ENCODE assay signal across 11 cellular contexts in genomic region chr1:89287182-89288050, GRCh38. TPM values are rescaled to one million over a fixed set of nuclear protein-coding genes. Genes with fewer than 3 reads are reported as not detected.
DNase-seq lines count a peak whose midpoint lies in the region; ATAC-seq and TF ChIP-seq lines count a peak whose summit lies in the region.
"Had no signal": no experiment of that assay in that cellular context is flagged by ENCODE, and none has a peak within 500 bp of the region (broad histone marks: within the 10 kb centered on the region; RNA-seq: fewer than 3 reads in every experiment).

No MANE protein-coding gene starts in this region.

- peak overlapping the region; percentile 31 for H3K4me3 Mint-ChIP-seq in activated CD4-positive, alpha-beta T cell treated with anti-CD3 and anti-CD28 coated beads, Interleukin-2, amount 10 ng/mL, durations not matched to agents 7 days and 5 days
- H3K4me3 Mint-ChIP-seq in activated naive CD8-positive, alpha-beta T cell treated with anti-CD3 and anti-CD28 coated beads for 36 hours = no peak overlapping the region

- CTCF ChIA-PET in activated CD4-positive, alpha-beta T cell treated with anti-CD3 and anti-CD28 coated beads, Interleukin-2, amount 10 ng/mL, durations not matched to agents 7 days and 5 days (lab: Charles Lee) = interaction anchor here (0.8 to 2.6 kb wide), 6 partner anchors 9 to 71 kb away, joined by 3 to 13 read pairs (median 5); no protein-coding TSS in a partner anchor

- peak overlapping the region in 4 of 5 donors; percentile 14 to 72 (median 42) for H3K27ac ChIP-seq in stomach

- H3K9me3 Mint-ChIP-seq in activated CD4-positive, alpha-beta T cell treated with anti-CD3 and anti-CD28 coated beads, Interleukin-2, amount 10 ng/mL, durations not matched to agents 7 days and 5 days = peaks cover 44% of the 10 kb centered on the region
- peaks cover 29% of the 10 kb centered on the region for H3K9me3 Mint-ChIP-seq in activated naive CD8-positive, alpha-beta T cell treated with anti-CD3 and anti-CD28 coated beads for 36 hours

- H3K36me3 ChIP-seq in stomach = no peaks in the 10 kb centered on the region

- no peak for TF ChIP-seq POLR2A in stomach (IDR thresholded peaks at IDR 0.05)

- WGBS in stomach, 5 donors = 36 to 56% (median 49%) methylated on average over 5 of the region's 5 CpGs

- H3K27ac Mint-ChIP-seq in activated CD4-positive, alpha-beta T cell treated with anti-CD3 and anti-CD28 coated beads, Interleukin-2, amount 10 ng/mL, durations not matched to agents 7 days and 5 days = peak overlapping the region; percentile 95
- peak overlapping the region; percentile 94 for H3K27ac Mint-ChIP-seq in activated naive CD8-positive, alpha-beta T cell treated with anti-CD3 and anti-CD28 coated beads for 36 hours

- TF ChIP-seq CTCF in stomach (IDR thresholded peaks at IDR 0.05) = no peak

- peaks cover 62% of the 10 kb centered on the region for H3K36me3 Mint-ChIP-seq in activated CD4-positive, alpha-beta T cell treated with anti-CD3 and anti-CD28 coated beads, Interleukin-2, amount 10 ng/mL, durations not matched to agents 7 days and 5 days (ENCODE audit: low read depth)
- peaks cover 49% of the 10 kb centered on the region for H3K36me3 Mint-ChIP-seq in activated naive CD8-positive, alpha-beta T cell treated with anti-CD3 and anti-CD28 coated beads for 36 hours

- intact Hi-C loops in stomach (cut with DNase I; ENCODE audit: low total_unique reads) = no loop called here

- no peak for DNase-seq in activated CD4-positive, alpha-beta T cell treated with anti-CD3 and anti-CD28 coated beads, Interleukin-2, amount 10 ng/mL, durations not matched to agents 7 days and 5 days
- no peak for DNase-seq in activated CD4-positive, alpha-beta T cell treated with anti-CD3 and anti-CD28 coated beads, Interleukin-2, amount 50 U/mL, for 4 hours
- no peak for DNase-seq in activated naive CD8-positive, alpha-beta T cell treated with anti-CD3 and anti-CD28 coated beads for 36 hours
- DNase-seq in stomach = no peak
- no peak for DNase-seq in NCI-H1694 treated with DMSO at 0.1 percent for 48 hours (lab: John Stamatoyannopoulos, UW)
- no peak for DNase-seq in HPDE6-E6E7 (ENCODE audit: extremely low spot score)
- no peak for DNase-seq in COR-L47 (lab: John Stamatoyannopoulos, UW)
- DNase-seq: NCI-H1417 treated with DMSO at 0.1 percent for 48 hours; stimulated activated CD4-positive, alpha-beta T cell treated with anti-CD3 and anti-CD28 coated beads, Interleukin-4, amount 100 ng/mL, for 24 hours had no signal

- H3K4me1 ChIP-seq in stomach = peaks cover 10 to 23% (median 18%) of the 10 kb centered on the region in 4 donors

- TF ChIP-seq EP300 in stomach (IDR thresholded peaks at IDR 0.05) = no peak

- peaks cover 0 to 8% (median 0%) of the 10 kb centered on the region in 4 donors for H3K9me3 ChIP-seq in stomach

- POLR2A ChIA-PET in activated CD4-positive, alpha-beta T cell treated with anti-CD3 and anti-CD28 coated beads, Interleukin-2, amount 10 ng/mL, durations not matched to agents 7 days and 5 days (lab: Charles Lee) = interaction anchor here (0.9 to 1.5 kb wide), 3 partner anchors 13 to 162 kb away, joined by 3 to 8 read pairs (median 5); partner anchors contain the start of genes GBP2 and GBP5

- peak; percentile 9 for ATAC-seq in HG02870 (IDR thresholded peaks at IDR 0.05; ENCODE audit: unreplicated experiment)

- no peaks in the 10 kb centered on the region for H3K27me3 Mint-ChIP-seq in activated CD4-positive, alpha-beta T cell treated with anti-CD3 and anti-CD28 coated beads, Interleukin-2, amount 10 ng/mL, durations not matched to agents 7 days and 5 days
- H3K27me3 Mint-ChIP-seq in activated naive CD8-positive, alpha-beta T cell treated with anti-CD3 and anti-CD28 coated beads for 36 hours = no peaks in the 10 kb centered on the region

- peak overlapping the region in 1 of 4 donors; percentile 19 for H3K4me3 ChIP-seq in stomach

- H3K4me1 Mint-ChIP-seq in activated CD4-positive, alpha-beta T cell treated with anti-CD3 and anti-CD28 coated beads, Interleukin-2, amount 10 ng/mL, durations not matched to agents 7 days and 5 days = peaks cover 82% of the 10 kb centered on the region
- H3K4me1 Mint-ChIP-seq in activated naive CD8-positive, alpha-beta T cell treated with anti-CD3 and anti-CD28 coated beads for 36 hours = peaks cover 50% of the 10 kb centered on the region

- H3K27me3 ChIP-seq in stomach = no peaks in the 10 kb centered on the region

RNA-seq across cellular contexts. Expression of gene GBP5, which starts 14.8 kb away (rescaled TPM):
- 100 to 1,000 TPM; 370 to 405 TPM for total RNA-seq in activated CD4-positive, alpha-beta T cell treated with anti-CD3 and anti-CD28 coated beads, Interleukin-2, amount 10 ng/mL, durations not matched to agents 7 days and 5 days
- total RNA-seq in activated naive CD8-positive, alpha-beta T cell treated with anti-CD3 and anti-CD28 coated beads for 36 hours = 100 to 1,000 TPM; 186 to 187 TPM
- 10 to 100 TPM in 2 of 5 donors, 1 to 10 TPM in 1, not detected in 2; 1.3 to 28.6 (median 13.5) TPM for total RNA-seq in stomach
- polyA plus RNA-seq in stomach = 1 to 10 TPM in 2 of 3 donors, under 1 TPM in 1; 0.75 to 3.7 (median 1.1) TPM
- polyA plus RNA-seq: AG04450 had no signal

Comparison
In these comparisons a context has a peak if more than half of its experiments do, and no peak if none do; other contexts are left out.
1. RNA of gene GBP5, which starts 14.8 kb away (total RNA-seq): 370 to 405 TPM in activated CD4-positive, alpha-beta T cell treated with anti-CD3 and anti-CD28 coated beads, Interleukin-2, amount 10 ng/mL, durations not matched to agents 7 days and 5 days and 186 to 187 TPM in activated naive CD8-positive, alpha-beta T cell treated with anti-CD3 and anti-CD28 coated beads for 36 hours; 1.3 to 28.6 TPM in stomach; every median in the first group is over 4 times any median in the second.